Comparison of ENCODE assay signal across 8 cellular contexts in the genomic region with DNA sequence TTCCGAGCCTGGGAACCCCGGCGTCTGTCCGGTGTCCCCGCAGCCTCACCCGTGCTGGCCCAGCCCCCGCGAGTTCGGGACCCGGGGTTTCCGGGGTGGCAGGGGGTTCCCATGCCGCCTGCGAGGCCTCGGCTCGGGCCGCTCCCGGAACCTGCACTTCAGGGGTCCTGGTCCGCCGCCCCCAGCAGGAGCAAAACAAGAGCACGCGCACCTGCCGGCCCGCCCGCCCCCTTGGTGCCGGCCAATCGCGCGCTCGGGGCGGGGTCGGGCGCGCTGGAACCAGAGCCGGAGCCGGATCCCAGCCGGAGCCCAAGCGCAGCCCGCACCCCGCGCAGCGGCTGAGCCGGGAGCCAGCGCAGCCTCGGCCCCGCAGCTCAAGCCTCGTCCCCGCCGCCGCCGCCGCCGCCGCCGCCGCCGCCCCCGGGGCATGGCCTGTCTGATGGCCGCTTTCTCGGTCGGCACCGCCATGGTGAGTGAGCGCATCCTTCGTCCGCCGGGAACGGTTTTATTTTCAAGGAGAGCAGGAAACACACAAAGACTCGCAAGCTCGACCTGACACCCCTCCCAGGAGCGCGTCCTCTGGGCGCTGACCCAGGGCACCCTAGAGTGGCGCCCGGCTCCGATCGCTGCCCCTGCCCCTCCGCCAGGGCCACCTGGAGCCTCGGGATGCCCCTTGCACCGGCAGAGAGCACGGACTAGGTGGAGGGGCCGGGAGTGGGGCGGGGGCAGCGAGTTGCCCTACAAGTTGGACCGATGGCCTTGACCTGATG. TPM values are rescaled to one million over a fixed set of nuclear protein-coding genes. Genes with fewer than 3 reads are reported as not detected.
DNase-seq lines count a peak whose midpoint lies in the region; ATAC-seq and TF ChIP-seq lines count a peak whose summit lies in the region.

A gene (plus strand): TSS at position 305 of the 770 bp plus-strand sequence. CDS start 123 bp downstream, at position 428.

- H2BK15ac ChIP-seq in mesendoderm (replicated peaks; ENCODE audit: low read depth) = no peak within 1 kb of the TSS

- H2AK5ac ChIP-seq in mesendoderm (ENCODE audit: low read length) = no peak within 1 kb of the TSS

- H3K9me3 Mint-ChIP-seq in effector memory CD8-positive, alpha-beta T cell = peaks cover 0 to 2% of the 10 kb centered on the region in 2 donors

- no peak within 1 kb of the TSS for H3K23ac ChIP-seq in mesendoderm (ENCODE audit: low read length)

- no peaks in the 10 kb centered on the region for H3K79me1 ChIP-seq in mesendoderm (ENCODE audit: low read length)

- H3K18ac ChIP-seq in mesendoderm (ENCODE audit: low read length) = no peak within 1 kb of the TSS

- H3K4me1 ChIP-seq in mesendoderm (ENCODE audit: control insufficient read depth, low read depth, low read length) (no peaks in the 10 kb centered on the region), stomach (peaks cover 14 to 55% (median 39%) of the 10 kb centered on the region in 4 donors)

- TF ChIP-seq CTCF in stomach (IDR thresholded peaks at IDR 0.05) = no peak

- no peaks in the 10 kb centered on the region for H3K27me3 Mint-ChIP-seq in effector memory CD8-positive, alpha-beta T cell

- H3K56ac ChIP-seq in mesendoderm (ENCODE audit: low read length) = peak within 1 kb of the TSS; percentile 56

- no peak within 1 kb of the TSS for H3K27ac ChIP-seq in mesendoderm (ENCODE audit: low read depth, low read length)
- peak within 1 kb of the TSS; percentile 71 to 86 (median 80) for H3K27ac ChIP-seq in stomach

- peak within 1 kb of the TSS; percentile 40 for H3K9ac ChIP-seq in mesendoderm (ENCODE audit: low read length)

- no peak for TF ChIP-seq POLR2A in stomach (IDR thresholded peaks at IDR 0.05)

- no peak within 1 kb of the TSS for H4K8ac ChIP-seq in mesendoderm (ENCODE audit: low read depth, low read length)

- H3K27ac Mint-ChIP-seq in effector memory CD8-positive, alpha-beta T cell = peak within 1 kb of the TSS; percentile 91 to 96

- H3K36me3 ChIP-seq in mesendoderm (ENCODE audit: control insufficient read depth, insufficient read depth, low read length) = no peaks in the 10 kb centered on the region
- H3K36me3 ChIP-seq in stomach = no peaks in the 10 kb centered on the region

- peak within 1 kb of the TSS; percentile 86 to 88 for H3K4me3 Mint-ChIP-seq in effector memory CD8-positive, alpha-beta T cell

- peak; percentile 11 for DNase-seq in DMS53 treated with DMSO at 0.1 percent for 48 hours (lab: John Stamatoyannopoulos, UW; ENCODE audit: unreplicated experiment)
- peak; percentile 70 for DNase-seq in NAMALWA (ENCODE audit: low spot score)
- peak; percentile 63 for DNase-seq in activated CD4-positive, alpha-beta T cell treated with anti-CD3 and anti-CD28 coated beads, Interleukin-2, amount 50 U/mL, for 1 hour
- DNase-seq in effector memory CD8-positive, alpha-beta T cell = peak; percentile 32 to 45 (median 39)
- peak; percentile 46 for DNase-seq in mesendoderm
- DNase-seq in stomach = peak; percentile 70
- DNase-seq in NCI-H524 treated with DMSO at 0.1 percent for 48 hours (lab: John Stamatoyannopoulos, UW) = no peak

- peaks cover 34% of the 10 kb centered on the region for H3K36me3 Mint-ChIP-seq in effector memory CD8-positive, alpha-beta T cell (ENCODE audit: insufficient read depth)

- H2BK5ac ChIP-seq in mesendoderm (ENCODE audit: low read length) = no peak within 1 kb of the TSS

- intact Hi-C loops in stomach (cut with DNase I; ENCODE audit: low total_unique reads) = no loop called here

- no peak within 1 kb of the TSS for H3K4ac ChIP-seq in mesendoderm (ENCODE audit: low read depth, low read length)

- no peak within 1 kb of the TSS for H2BK120ac ChIP-seq in mesendoderm (ENCODE audit: low read depth, low read length)

- H4K5ac ChIP-seq in mesendoderm (ENCODE audit: low read length) = no peak within 1 kb of the TSS

- H3K4me2 ChIP-seq in mesendoderm (ENCODE audit: low read length) = peak within 1 kb of the TSS; percentile 83

- H3K4me1 Mint-ChIP-seq in effector memory CD8-positive, alpha-beta T cell (ENCODE audit: low read depth in 2 of 2) = peaks cover 20 to 27% of the 10 kb centered on the region in 2 donors

- no peaks in the 10 kb centered on the region for H3K79me2 ChIP-seq in mesendoderm (ENCODE audit: control insufficient read depth, insufficient read depth, low read length)

- TF ChIP-seq EP300 in stomach (IDR thresholded peaks at IDR 0.05) = no peak

- WGBS in mesendoderm (ENCODE audit: extremely low coverage, insufficient coverage, low lambda C conversion rate) = no CpG with 5 or more reads among the region's 83 CpGs
- WGBS in stomach, 5 donors = 0 to 1% (median 1%) methylated on average over 37 to 83 of the region's 83 CpGs

- ATAC-seq in effector memory CD8-positive, alpha-beta T cell (replicated peaks) = peak; percentile 33
- ATAC-seq in GM18868 (IDR thresholded peaks at IDR 0.05; ENCODE audit: unreplicated experiment) = no peak

- H3K9me3 ChIP-seq in stomach = no peaks in the 10 kb centered on the region

- H3K27me3 ChIP-seq in mesendoderm (ENCODE audit: insufficient read depth, low read length, poor library complexity) (no peaks in the 10 kb centered on the region), stomach (no peaks in the 10 kb centered on the region)

- H3K4me3 ChIP-seq in mesendoderm (ENCODE audit: low read length) = no peak within 1 kb of the TSS
- peak within 1 kb of the TSS; percentile 65 to 81 (median 72) for H3K4me3 ChIP-seq in stomach

RNA-seq across cellular contexts. Expression of the gene that starts here (rescaled TPM):
- polyA plus RNA-seq in mesendoderm (2013, experiment 1 of 2) = 0.21 TPM
- polyA plus RNA-seq in mesendoderm (2013, experiment 2 of 2) = 0.27 TPM
- total RNA-seq in stomach = 10 to 100 TPM in 4 of 5 donors, 1 to 10 TPM in 1; 4.1 to 65.9 (median 31.6) TPM
- 1 to 10 TPM; 3.1 to 4.7 (median 4.2) TPM for polyA plus RNA-seq in stomach
